Comparison of ENCODE assay signal across 8 cellular contexts in the genomic region with DNA sequence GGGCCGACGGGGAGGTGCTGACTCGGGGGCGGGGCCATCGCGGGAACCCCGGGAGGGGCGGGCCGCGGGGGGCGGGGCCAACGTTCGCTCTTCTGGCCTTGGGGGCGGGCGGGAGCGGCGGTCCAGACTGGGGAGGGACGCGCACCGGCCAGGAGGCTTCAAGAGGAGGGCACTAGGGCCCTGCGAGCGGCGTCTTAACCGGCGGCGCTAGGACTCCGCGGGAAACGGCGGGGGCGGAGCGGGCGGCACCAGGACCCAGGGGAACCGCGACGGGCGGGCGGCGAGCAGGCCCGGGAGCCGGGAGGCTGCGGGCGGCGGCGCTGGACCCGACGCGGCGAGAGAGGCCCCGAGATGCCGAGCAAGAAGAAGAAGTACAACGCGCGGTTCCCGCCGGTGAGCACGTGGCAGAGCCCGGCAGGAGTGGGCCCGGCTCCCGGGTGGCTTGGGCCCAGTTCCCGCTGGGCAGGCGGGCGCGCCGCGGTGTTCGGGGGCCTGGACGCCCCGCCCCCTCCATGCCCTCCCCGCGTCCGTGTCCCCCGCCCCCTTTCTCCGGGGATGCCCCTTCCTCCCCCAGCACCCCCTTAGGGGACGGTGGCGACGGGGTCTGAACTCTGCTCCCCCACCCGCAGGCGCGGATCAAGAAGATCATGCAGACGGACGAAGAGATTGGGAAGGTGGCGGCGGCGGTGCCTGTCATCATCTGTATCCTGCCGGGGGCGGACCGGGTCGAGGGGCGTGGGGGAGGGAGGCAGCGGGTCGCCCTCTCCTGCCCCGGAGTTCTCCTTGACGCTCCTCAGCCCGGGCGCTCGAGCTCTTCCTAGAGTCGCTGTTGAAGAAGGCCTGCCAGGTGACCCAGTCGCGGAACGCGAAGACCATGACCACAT. TPM values are rescaled to one million over a fixed set of nuclear protein-coding genes. Genes with fewer than 3 reads are reported as not detected.
DNase-seq lines count a peak whose midpoint lies in the region; TF ChIP-seq lines count a peak whose summit lies in the region.

A gene with protein sequence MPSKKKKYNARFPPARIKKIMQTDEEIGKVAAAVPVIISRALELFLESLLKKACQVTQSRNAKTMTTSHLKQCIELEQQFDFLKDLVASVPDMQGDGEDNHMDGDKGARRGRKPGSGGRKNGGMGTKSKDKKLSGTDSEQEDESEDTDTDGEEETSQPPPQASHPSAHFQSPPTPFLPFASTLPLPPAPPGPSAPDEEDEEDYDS (plus strand): TSS at position 276 of the 884 bp plus-strand sequence. CDS start 76 bp downstream, at position 352.

- DNase-seq in GDM1 (lab: John Stamatoyannopoulos, UW) (peak; percentile 98), HFF-Myc (ENCODE audit: extremely low read depth, low read depth) (peak; percentile 82), NAMALWA (ENCODE audit: low spot score) (peak; percentile 96), SK-MEL-5 (ENCODE audit: low read depth, low spot score) (peak; percentile 95), foreskin melanocyte (peak; percentile 94), stromal cell of bone marrow (ENCODE audit: low read depth) (peak; percentile 97)
- DNase-seq in activated naive CD4-positive, alpha-beta T cell treated with Interleukin-2 at 50 U/mL for 16 hours: peak; percentile 98

- H2AFZ ChIP-seq in neuron (ENCODE audit: low read depth, low read length): peak within 1 kb of the TSS; percentile 83

- in situ Hi-C loops in SK-MEL-5 (cut with HindIII; ENCODE audit: low pct_unique_long_range_greater_than_20kb, low sequenced_read_pairs): no loop called here

- peaks cover 17% of the 10 kb centered on the region for H3K36me3 ChIP-seq in neuron (ENCODE audit: insufficient read depth, low read length)

- peaks cover 23% of the 10 kb centered on the region for H3K4me1 ChIP-seq in neuron (ENCODE audit: insufficient read depth, low read length)

- no peaks in the 10 kb centered on the region for H3K27me3 ChIP-seq in neuron (ENCODE audit: insufficient read depth, low read length)

- H3K4me3 ChIP-seq in HFF-Myc (replicated peaks; ENCODE audit: low read depth, low read length) (peak within 1 kb of the TSS; percentile 99), neuron (ENCODE audit: low read length) (peak within 1 kb of the TSS; percentile 96)

- H3K9me3 ChIP-seq in neuron (ENCODE audit: low read length): no peaks in the 10 kb centered on the region

- no peak for TF ChIP-seq CTCF in HFF-Myc (IDR thresholded peaks at IDR 0.05; ENCODE audit: low read depth, low read length, missing control alignments)

RNA-seq across cellular contexts. Expression of the gene that starts here (rescaled TPM):
- total RNA-seq in SK-MEL-5 (2014; rRNA removed; shearing (Covaris generic)): 66.5 and 72.9 TPM in 2 replicates
- polyA plus RNA-seq in SK-MEL-5 (2015; cell fraction: cytosol; rRNA removed): 65.6 and 99.1 TPM in 2 replicates
- polyA plus RNA-seq in SK-MEL-5 (2015; cell fraction: nucleus; rRNA removed): 28.3 and 31.6 TPM in 2 replicates

Comparison
In these comparisons a context has a peak if more than half of its experiments do, and no peak if none do; other contexts are left out.
1. Peak in every context shown above with its lines: DNase-seq and H3K4me3 ChIP-seq.